In genomic region chr6:150024646-150025155, GRCh38 we compare ENCODE assay signal across 2 cellular contexts.
TF ChIP-seq lines count a peak whose summit lies in the region.

No MANE protein-coding gene starts in this region.

TF ChIP-seq in A549, 52 proteins besides CTCF, POLR2A, EP300 and RAD21:
- TF ChIP-seq, protein P1, sequence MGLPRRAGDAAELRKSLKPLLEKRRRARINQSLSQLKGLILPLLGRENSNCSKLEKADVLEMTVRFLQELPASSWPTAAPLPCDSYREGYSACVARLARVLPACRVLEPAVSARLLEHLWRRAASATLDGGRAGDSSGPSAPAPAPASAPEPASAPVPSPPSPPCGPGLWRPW (IDR thresholded peaks at IDR 0.05): no peak
- TF ChIP-seq ZSCAN20 (CRISPR knock-in tag; IDR thresholded peaks at IDR 0.05): no peak
- TF ChIP-seq NPAS2 (CRISPR knock-in tag; IDR thresholded peaks at IDR 0.05; ENCODE audit: borderline replicate concordance): no peak
- no peak for TF ChIP-seq SMC3 (IDR thresholded peaks at IDR 0.05)
- no peak for TF ChIP-seq ZFP36 (IDR thresholded peaks at IDR 0.05; ENCODE audit: borderline replicate concordance, partially characterized antibody)
- no peak for TF ChIP-seq PHF8 (IDR thresholded peaks at IDR 0.05; ENCODE audit: borderline replicate concordance, low read depth)
- TF ChIP-seq HOXB13 (CRISPR knock-in tag; IDR thresholded peaks at IDR 0.05; ENCODE audit: low read depth): no peak
- no peak for TF ChIP-seq HOXB5 (CRISPR knock-in tag; IDR thresholded peaks at IDR 0.05)
- TF ChIP-seq MAX (IDR thresholded peaks at IDR 0.05): no peak

TF ChIP-seq in GM23338, 12 proteins besides CTCF, POLR2A, EP300 and RAD21:
- TF ChIP-seq JUNB (IDR thresholded peaks at IDR 0.05; ENCODE audit: unreplicated experiment) (no peak), EZH2 (IDR thresholded peaks at IDR 0.05; ENCODE audit: low read depth, unreplicated experiment) (no peak), CREB1 (CRISPR knock-in tag; IDR thresholded peaks at IDR 0.05; ENCODE audit: low read depth) (no peak), STAT1 (IDR thresholded peaks at IDR 0.05; ENCODE audit: unreplicated experiment) (no peak), NANOG (IDR thresholded peaks at IDR 0.05; ENCODE audit: borderline replicate concordance) (no peak), ETS1 (IDR thresholded peaks at IDR 0.05) (no peak), POLR2AphosphoS5 (IDR thresholded peaks at IDR 0.05; ENCODE audit: low read depth) (no peak), ZNF331 (CRISPR knock-in tag; IDR thresholded peaks at IDR 0.05; ENCODE audit: low read depth) (no peak), ZNF114 (CRISPR knock-in tag; IDR thresholded peaks at IDR 0.05) (no peak), ZNF462 (CRISPR knock-in tag; IDR thresholded peaks at IDR 0.05) (no peak), EZH2phosphoT487 (IDR thresholded peaks at IDR 0.05; ENCODE audit: unreplicated experiment) (no peak)
- TF ChIP-seq, protein P2, sequence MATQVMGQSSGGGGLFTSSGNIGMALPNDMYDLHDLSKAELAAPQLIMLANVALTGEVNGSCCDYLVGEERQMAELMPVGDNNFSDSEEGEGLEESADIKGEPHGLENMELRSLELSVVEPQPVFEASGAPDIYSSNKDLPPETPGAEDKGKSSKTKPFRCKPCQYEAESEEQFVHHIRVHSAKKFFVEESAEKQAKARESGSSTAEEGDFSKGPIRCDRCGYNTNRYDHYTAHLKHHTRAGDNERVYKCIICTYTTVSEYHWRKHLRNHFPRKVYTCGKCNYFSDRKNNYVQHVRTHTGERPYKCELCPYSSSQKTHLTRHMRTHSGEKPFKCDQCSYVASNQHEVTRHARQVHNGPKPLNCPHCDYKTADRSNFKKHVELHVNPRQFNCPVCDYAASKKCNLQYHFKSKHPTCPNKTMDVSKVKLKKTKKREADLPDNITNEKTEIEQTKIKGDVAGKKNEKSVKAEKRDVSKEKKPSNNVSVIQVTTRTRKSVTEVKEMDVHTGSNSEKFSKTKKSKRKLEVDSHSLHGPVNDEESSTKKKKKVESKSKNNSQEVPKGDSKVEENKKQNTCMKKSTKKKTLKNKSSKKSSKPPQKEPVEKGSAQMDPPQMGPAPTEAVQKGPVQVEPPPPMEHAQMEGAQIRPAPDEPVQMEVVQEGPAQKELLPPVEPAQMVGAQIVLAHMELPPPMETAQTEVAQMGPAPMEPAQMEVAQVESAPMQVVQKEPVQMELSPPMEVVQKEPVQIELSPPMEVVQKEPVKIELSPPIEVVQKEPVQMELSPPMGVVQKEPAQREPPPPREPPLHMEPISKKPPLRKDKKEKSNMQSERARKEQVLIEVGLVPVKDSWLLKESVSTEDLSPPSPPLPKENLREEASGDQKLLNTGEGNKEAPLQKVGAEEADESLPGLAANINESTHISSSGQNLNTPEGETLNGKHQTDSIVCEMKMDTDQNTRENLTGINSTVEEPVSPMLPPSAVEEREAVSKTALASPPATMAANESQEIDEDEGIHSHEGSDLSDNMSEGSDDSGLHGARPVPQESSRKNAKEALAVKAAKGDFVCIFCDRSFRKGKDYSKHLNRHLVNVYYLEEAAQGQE (IDR thresholded peaks at IDR 0.05; ENCODE audit: unreplicated experiment): no peak
TF ChIP-seq in GM23338: peak in this region for 0.
